ENCODE assay signal across 8 cellular contexts in the genomic region with DNA sequence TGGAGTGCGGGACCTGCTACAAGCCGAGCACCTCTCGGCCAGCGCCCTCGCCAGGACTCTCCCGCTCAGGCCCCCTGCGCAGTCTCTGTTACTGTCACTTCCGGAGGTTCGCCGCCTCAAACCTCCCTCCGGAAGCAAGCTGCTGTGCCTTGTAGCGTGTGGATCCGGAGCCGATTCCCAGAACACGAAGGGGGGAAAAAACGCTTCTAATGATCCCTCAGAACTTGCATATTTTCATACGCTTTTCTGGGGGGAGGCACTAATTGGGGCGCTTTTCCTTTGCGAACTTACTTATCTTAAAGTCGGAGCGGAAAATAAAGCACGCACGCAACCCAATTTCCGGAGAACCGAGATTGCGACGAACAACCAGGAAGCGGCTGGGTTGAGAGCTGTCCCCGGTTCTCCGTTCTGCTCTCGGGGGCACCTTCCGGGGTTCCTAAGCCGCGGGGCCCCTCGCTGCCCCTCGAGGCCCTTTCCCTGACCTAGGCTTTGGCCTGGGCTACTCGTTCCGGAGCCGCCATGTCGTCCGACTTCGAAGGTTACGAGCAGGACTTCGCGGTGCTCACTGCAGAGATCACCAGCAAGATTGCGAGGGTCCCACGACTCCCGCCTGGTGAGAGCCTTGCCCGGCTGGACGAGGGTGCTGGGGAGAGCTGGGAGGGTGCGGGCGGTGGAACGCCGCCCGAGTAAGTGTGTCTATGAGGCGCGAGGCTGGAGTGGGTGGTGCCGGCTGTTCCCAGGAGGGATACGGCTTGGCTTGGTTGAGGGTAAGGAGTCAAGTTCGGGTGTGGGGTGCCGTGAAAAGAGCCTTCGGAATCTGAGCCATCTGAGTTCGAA. TPM values are rescaled to one million over a fixed set of nuclear protein-coding genes. Genes with fewer than 3 reads are reported as not detected.
DNase-seq lines count a peak whose midpoint lies in the region; TF ChIP-seq lines count a peak whose summit lies in the region.

A gene (plus strand): TSS at position 361 of the 837 bp plus-strand sequence. CDS start 159 bp downstream, at position 520.
A gene with protein sequence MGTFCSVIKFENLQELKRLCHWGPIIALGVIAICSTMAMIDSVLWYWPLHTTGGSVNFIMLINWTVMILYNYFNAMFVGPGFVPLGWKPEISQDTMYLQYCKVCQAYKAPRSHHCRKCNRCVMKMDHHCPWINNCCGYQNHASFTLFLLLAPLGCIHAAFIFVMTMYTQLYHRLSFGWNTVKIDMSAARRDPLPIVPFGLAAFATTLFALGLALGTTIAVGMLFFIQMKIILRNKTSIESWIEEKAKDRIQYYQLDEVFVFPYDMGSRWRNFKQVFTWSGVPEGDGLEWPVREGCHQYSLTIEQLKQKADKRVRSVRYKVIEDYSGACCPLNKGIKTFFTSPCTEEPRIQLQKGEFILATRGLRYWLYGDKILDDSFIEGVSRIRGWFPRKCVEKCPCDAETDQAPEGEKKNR (minus strand): TSS at position 60 of the 837 bp plus-strand sequence. CDS start 1,478 bp downstream, outside the sequence.

- peaks cover 5% of the 10 kb centered on the region for H3F3A ChIP-seq in SK-N-SH (replicated peaks; ENCODE audit: insufficient read depth)

- H3K4me3 Mint-ChIP-seq in activated naive CD4-positive, alpha-beta T cell treated with anti-CD3 and anti-CD28 coated beads, Interleukin-2, amount 50 U/mL, for 24 hours: peak within 1 kb of the TSS; percentile 96
- H3K4me3 Mint-ChIP-seq in osteocyte (ENCODE audit: unreplicated experiment): peak within 1 kb of the TSS; percentile 87

- H3K4me1 ChIP-seq in HAP-1 (peaks cover 6% of the 10 kb centered on the region), SK-N-SH (ENCODE audit: control insufficient read depth in 1 of 2, insufficient read depth in 2 of 2, low read depth in 1 of 2, low read length in 1 of 2) (peaks cover 6 to 11% of the 10 kb centered on the region in 2 experiments; a peak in 3 of 4 replicates), thymus (ENCODE audit: control insufficient read depth, insufficient read depth, low read length) (peaks cover 2% of the 10 kb centered on the region)

- DNase-seq in GM04504 (ENCODE audit: low read depth): peak; percentile 70
- peak; percentile 77 to 88 for DNase-seq in HAP-1 (ENCODE audit: low spot score in 2 of 2)
- peak; percentile 83 for DNase-seq in MG63
- DNase-seq in SK-N-SH: peak; percentile 88
- peak; percentile 83 for DNase-seq in glomerular visceral epithelial cell (ENCODE audit: extremely low spot score)
- peak; percentile 91 for DNase-seq in osteocyte (ENCODE audit: extremely low spot score, unreplicated experiment)

- no peaks in the 10 kb centered on the region for H4K20me1 ChIP-seq in SK-N-SH (ENCODE audit: insufficient read depth)

- in situ Hi-C loops in HAP-1 (cut with MboI; ENCODE audit: low sequenced_read_pairs): no loop called here

- H3K27me3 Mint-ChIP-seq in activated naive CD4-positive, alpha-beta T cell treated with anti-CD3 and anti-CD28 coated beads, Interleukin-2, amount 50 U/mL, for 24 hours: no peaks in the 10 kb centered on the region
- no peaks in the 10 kb centered on the region for H3K27me3 Mint-ChIP-seq in osteocyte (ENCODE audit: unreplicated experiment)

- peak within 1 kb of the TSS; percentile 97 for H3K27ac Mint-ChIP-seq in activated naive CD4-positive, alpha-beta T cell treated with anti-CD3 and anti-CD28 coated beads, Interleukin-2, amount 50 U/mL, for 24 hours
- H3K27ac Mint-ChIP-seq in osteocyte (ENCODE audit: unreplicated experiment): peak within 1 kb of the TSS; percentile 97

- peak within 1 kb of the TSS; percentile 90 for H3K9ac ChIP-seq in SK-N-SH

- H3K36me3 ChIP-seq in HAP-1 (replicated peaks) (peaks cover 19% of the 10 kb centered on the region), MG63 (peaks cover 40% of the 10 kb centered on the region), SK-N-SH (replicated peaks in 1 of 2; ENCODE audit: control insufficient read depth in 1 of 2, insufficient read depth in 2 of 2, low read length in 1 of 2) (peaks cover 33 to 45% of the 10 kb centered on the region in 2 experiments), thymus (ENCODE audit: control insufficient read depth, insufficient read depth) (peaks cover 3% of the 10 kb centered on the region)

- H3K9me3 ChIP-seq in HAP-1 (no peaks in the 10 kb centered on the region), MG63 (no peaks in the 10 kb centered on the region), SK-N-SH (no peaks in the 10 kb centered on the region), thymus (ENCODE audit: control insufficient read depth) (no peaks in the 10 kb centered on the region)

- H3K36me3 Mint-ChIP-seq in activated naive CD4-positive, alpha-beta T cell treated with anti-CD3 and anti-CD28 coated beads, Interleukin-2, amount 50 U/mL, for 24 hours: peaks cover 13% of the 10 kb centered on the region
- H3K36me3 Mint-ChIP-seq in osteocyte (ENCODE audit: unreplicated experiment): peaks cover under 1% of the 10 kb centered on the region

- peak within 1 kb of the TSS; percentile 93 to 96 for H3K27ac ChIP-seq in SK-N-SH (ENCODE audit: low read depth in 2 of 2, low read length in 1 of 2)
- peak within 1 kb of the TSS; percentile 88 for H3K27ac ChIP-seq in thymus (ENCODE audit: low read depth)

- peak within 1 kb of the TSS; percentile 83 for H3K4me2 ChIP-seq in SK-N-SH

- H3K79me2 ChIP-seq in SK-N-SH (ENCODE audit: insufficient read depth): peaks cover 77% of the 10 kb centered on the region

- WGBS in SK-N-SH (ENCODE audit: low lambda C conversion rate): 0% methylated on average over 31 of the region's 63 CpGs
- WGBS in thymus: under 1% methylated on average over 63 of the region's 63 CpGs

- TF ChIP-seq RAD21 in SK-N-SH (IDR thresholded peaks at IDR 0.05; ENCODE audit: low read length): no peak

- H3K9me3 Mint-ChIP-seq in activated naive CD4-positive, alpha-beta T cell treated with anti-CD3 and anti-CD28 coated beads, Interleukin-2, amount 50 U/mL, for 24 hours: no peaks in the 10 kb centered on the region
- H3K9me3 Mint-ChIP-seq in osteocyte (ENCODE audit: unreplicated experiment): no peaks in the 10 kb centered on the region

- POLR2A ChIA-PET in SK-N-SH (lab: Yijun Ruan, JAX): interaction anchor here (1.0 to 1.2 kb wide), 2 partner anchors 16 to 25 kb away, joined by 3 to 4 read pairs; no protein-coding TSS in a partner anchor

- H3K9me2 ChIP-seq in SK-N-SH: no peaks in the 10 kb centered on the region

- peaks cover 66% of the 10 kb centered on the region for H3K4me1 Mint-ChIP-seq in activated naive CD4-positive, alpha-beta T cell treated with anti-CD3 and anti-CD28 coated beads, Interleukin-2, amount 50 U/mL, for 24 hours
- peaks cover 29% of the 10 kb centered on the region for H3K4me1 Mint-ChIP-seq in osteocyte (ENCODE audit: unreplicated experiment)

- H3K27me3 ChIP-seq in HAP-1 (ENCODE audit: low read depth) (no peaks in the 10 kb centered on the region), MG63 (no peaks in the 10 kb centered on the region), SK-N-SH (ENCODE audit: insufficient read depth) (no peaks in the 10 kb centered on the region), thymus (ENCODE audit: control insufficient read depth, insufficient read depth) (no peaks in the 10 kb centered on the region)

- TF ChIP-seq CTCF in SK-N-SH (IDR thresholded peaks at IDR 0.05) (peak; percentile 31; the same call in 1 of the 2 replicates), osteocyte (IDR thresholded peaks at IDR 0.05) (peak; percentile 31)

- peak within 1 kb of the TSS; percentile 89 for H2AFZ ChIP-seq in SK-N-SH (ENCODE audit: low read depth)

- no peak for TF ChIP-seq EP300 in SK-N-SH (IDR thresholded peaks at IDR 0.05; ENCODE audit: borderline replicate concordance in 1 of 2, low read depth in 1 of 2, low read length in 1 of 2)

- H3K4me3 ChIP-seq in HAP-1 (peak within 1 kb of the TSS; percentile 92), MG63 (peak within 1 kb of the TSS; percentile 93), SK-N-SH (ENCODE audit: low read depth in 2 of 2, low read length in 1 of 2) (peak within 1 kb of the TSS; percentile 87 to 91), thymus (ENCODE audit: low read length) (peak within 1 kb of the TSS; percentile 81)

- CTCF ChIA-PET in SK-N-SH (lab: Yijun Ruan, JAX): interaction anchor here (0.6 to 2.2 kb wide), 4 partner anchors 12 to 321 kb away, joined by 3 to 19 read pairs (median 4); no protein-coding TSS in a partner anchor

TF ChIP-seq in SK-N-SH, 30 proteins besides CTCF, POLR2A, EP300 and RAD21 (continues in another document):
- TF ChIP-seq, protein P1, sequence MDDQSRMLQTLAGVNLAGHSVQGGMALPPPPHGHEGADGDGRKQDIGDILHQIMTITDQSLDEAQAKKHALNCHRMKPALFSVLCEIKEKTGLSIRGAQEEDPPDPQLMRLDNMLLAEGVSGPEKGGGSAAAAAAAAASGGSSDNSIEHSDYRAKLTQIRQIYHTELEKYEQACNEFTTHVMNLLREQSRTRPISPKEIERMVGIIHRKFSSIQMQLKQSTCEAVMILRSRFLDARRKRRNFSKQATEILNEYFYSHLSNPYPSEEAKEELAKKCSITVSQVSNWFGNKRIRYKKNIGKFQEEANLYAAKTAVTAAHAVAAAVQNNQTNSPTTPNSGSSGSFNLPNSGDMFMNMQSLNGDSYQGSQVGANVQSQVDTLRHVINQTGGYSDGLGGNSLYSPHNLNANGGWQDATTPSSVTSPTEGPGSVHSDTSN (IDR thresholded peaks at IDR 0.05): peak; percentile 2; the same call in 1 of the 2 replicates
- TF ChIP-seq JUND (IDR thresholded peaks at IDR 0.05): no peak
- TF ChIP-seq GABPA (IDR thresholded peaks at IDR 0.05; ENCODE audit: low read depth): peak; percentile 91

RNA-seq across cellular contexts. Expression of the first gene that starts in this region (rescaled TPM):
- total RNA-seq in MG63 (2014; rRNA removed; shearing (Covaris generic); ENCODE audit: low replicate concordance): 12.0 and 19.1 TPM in 2 replicates
- polyA plus RNA-seq in SK-N-SH (2012; rRNA removed): 8.3 and 12.4 TPM in 2 replicates
- 8.6 and 8.7 TPM in 2 replicates for polyA plus RNA-seq in SK-N-SH (2012; cell fraction: cytosol; rRNA removed)
- polyA plus RNA-seq in SK-N-SH (2012; cell fraction: nucleus; rRNA removed): 20.7 and 21.4 TPM in 2 replicates
- 26.3 and 29.1 TPM in 2 replicates for total RNA-seq in osteocyte
- polyA plus RNA-seq in thymus: 15.9 TPM

RNA-seq across cellular contexts. Expression of the second gene that starts in this region (rescaled TPM):
- 12.8 and 18.4 TPM in 2 replicates for total RNA-seq in MG63 (2014; rRNA removed; shearing (Covaris generic); ENCODE audit: low replicate concordance)
- polyA plus RNA-seq in SK-N-SH (2012; rRNA removed) (12.5 and 20.7 TPM in 2 replicates), thymus (64.5 TPM)
- 14.1 and 15.4 TPM in 2 replicates for polyA plus RNA-seq in SK-N-SH (2012; cell fraction: cytosol; rRNA removed)
- 14.7 and 43.1 TPM in 2 replicates for polyA plus RNA-seq in SK-N-SH (2012; cell fraction: nucleus; rRNA removed)
- total RNA-seq in osteocyte: 28.5 and 32.6 TPM in 2 replicates

Comparison
In these comparisons a context has a peak if more than half of its experiments do, and no peak if none do; other contexts are left out.
1. Peak in every context shown above with its lines: DNase-seq, H3K4me3 ChIP-seq and H3K27ac ChIP-seq.